ENCODE assay signal across 8 cellular contexts in the genomic region with DNA sequence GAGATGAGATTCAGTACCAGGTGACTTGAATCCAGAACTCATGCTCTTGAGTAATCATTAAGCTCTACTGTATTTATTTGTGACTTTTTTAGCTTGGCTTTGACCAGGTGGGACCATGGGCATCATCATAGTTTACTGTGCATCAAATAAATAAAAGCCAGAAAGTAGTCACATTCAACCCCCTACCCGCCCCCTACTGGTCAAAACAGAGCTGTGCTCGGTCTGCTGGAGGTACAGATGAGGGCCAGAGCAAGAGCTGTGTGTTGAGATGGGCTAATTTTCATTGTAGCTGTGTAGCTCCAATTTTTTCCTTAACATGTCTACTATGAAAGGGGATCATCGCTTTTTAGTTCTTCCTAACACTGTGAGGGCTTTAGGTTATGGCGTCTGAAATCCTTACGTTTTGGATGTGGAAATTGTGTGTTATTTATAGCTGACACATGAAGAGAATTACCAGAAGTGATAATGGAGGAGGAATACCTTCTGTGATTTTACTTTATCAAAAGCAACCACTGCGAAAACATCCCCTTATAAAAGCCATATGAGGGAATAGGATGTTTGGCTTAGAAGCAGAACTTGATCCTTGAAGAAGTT.
DNase-seq lines count a peak whose midpoint lies in the region; ATAC-seq, FAIRE-seq and TF ChIP-seq lines count a peak whose summit lies in the region.

No MANE protein-coding gene starts in this region.

- H3K4me1 ChIP-seq in left ventricle myocardium inferior (peaks cover 29% of the 10 kb centered on the region), gastrocnemius medialis (peaks cover 24 to 40% of the 10 kb centered on the region in 2 donors)

- TF ChIP-seq POLR2A in gastrocnemius medialis (IDR thresholded peaks at IDR 0.05) = no peak

- DNase-seq in left ventricle myocardium inferior (no peak), left ventricle myocardium superior (no peak), bronchial epithelial cell (ENCODE audit: low read depth) (no peak), gastrocnemius medialis (no peak), SKM-1 treated with dmso at 0.1 percent for 144 hours (lab: John Stamatoyannopoulos, UW; ENCODE audit: unreplicated experiment) (no peak)

- intact Hi-C loops in left ventricle myocardium inferior (cut with micrococcal nuclease) (no loop called here), left ventricle myocardium superior (cut with micrococcal nuclease) (no loop called here), gastrocnemius medialis (cut with DNase I; ENCODE audit: low total_unique reads) (no loop called here)

- FAIRE-seq in bronchial epithelial cell (lab: Jason Lieb, UNC) = no peak

- H3K9me3 ChIP-seq in left ventricle myocardium inferior (replicated peaks) = no peaks in the 10 kb centered on the region
- H3K9me3 ChIP-seq in gastrocnemius medialis = no peaks in the 10 kb centered on the region

- H3K4me3 ChIP-seq in left ventricle myocardium inferior = no peak overlapping the region
- H3K4me3 ChIP-seq in bronchial epithelial cell (ENCODE audit: low read depth, low read length) = no peak overlapping the region
- H3K4me3 ChIP-seq in gastrocnemius medialis = no peak overlapping the region

- TF ChIP-seq CTCF in left ventricle myocardium inferior (IDR thresholded peaks at IDR 0.05; ENCODE audit: borderline replicate concordance) (peak; percentile 50), bronchial epithelial cell (IDR thresholded peaks at IDR 0.05; ENCODE audit: insufficient read depth, low read length, severe bottlenecking) (peak; percentile 72), gastrocnemius medialis (IDR thresholded peaks at IDR 0.05 in 4 of 5, conservative IDR thresholded peaks at IDR 0.05 in 1 of 5) (peak in 4 of 5 experiments; percentile 17 to 43 (median 31))

- ATAC-seq in left ventricle myocardium superior (no peak), gastrocnemius medialis (no peak), HG03108 (IDR thresholded peaks at IDR 0.05; ENCODE audit: unreplicated experiment) (no peak), HG03571 (IDR thresholded peaks at IDR 0.05; ENCODE audit: unreplicated experiment) (no peak)

- in situ Hi-C loops in gastrocnemius medialis (cut with MboI; ENCODE audit: low sequenced_read_pairs in 4 of 4) = loop anchor here in 1 of 4 donors (25.0 kb wide), 1 partner anchor 374 kb away; a partner anchor contains a TSS

- peak; percentile 58 for TF ChIP-seq RAD21 in Ishikawa (IDR thresholded peaks at IDR 0.05; ENCODE audit: low read depth)

- H3K36me3 ChIP-seq in left ventricle myocardium inferior (peaks cover 8% of the 10 kb centered on the region), bronchial epithelial cell (ENCODE audit: control insufficient read depth, insufficient read depth, low read length) (no peaks in the 10 kb centered on the region), gastrocnemius medialis (peaks cover 0 to 4% of the 10 kb centered on the region in 2 donors)

- H3K27me3 ChIP-seq in left ventricle myocardium inferior (ENCODE audit: low read depth) (no peaks in the 10 kb centered on the region), bronchial epithelial cell (ENCODE audit: control insufficient read depth, insufficient read depth, low read length) (no peaks in the 10 kb centered on the region), gastrocnemius medialis (no peaks in the 10 kb centered on the region)

- H3K27ac ChIP-seq in left ventricle myocardium inferior (replicated peaks) (no peak overlapping the region), gastrocnemius medialis (no peak overlapping the region)

- no peak for TF ChIP-seq EP300 in Ishikawa (IDR thresholded peaks at IDR 0.05; ENCODE audit: borderline replicate concordance)

TF ChIP-seq in Ishikawa, 13 proteins besides CTCF, POLR2A, EP300 and RAD21:
- no peak for TF ChIP-seq TEAD4 (IDR thresholded peaks at IDR 0.05)
- no peak for TF ChIP-seq NFIC (IDR thresholded peaks at IDR 0.05)
- TF ChIP-seq, protein P1, sequence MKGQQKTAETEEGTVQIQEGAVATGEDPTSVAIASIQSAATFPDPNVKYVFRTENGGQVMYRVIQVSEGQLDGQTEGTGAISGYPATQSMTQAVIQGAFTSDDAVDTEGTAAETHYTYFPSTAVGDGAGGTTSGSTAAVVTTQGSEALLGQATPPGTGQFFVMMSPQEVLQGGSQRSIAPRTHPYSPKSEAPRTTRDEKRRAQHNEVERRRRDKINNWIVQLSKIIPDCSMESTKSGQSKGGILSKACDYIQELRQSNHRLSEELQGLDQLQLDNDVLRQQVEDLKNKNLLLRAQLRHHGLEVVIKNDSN (IDR thresholded peaks at IDR 0.05) = no peak
- TF ChIP-seq, protein P2, sequence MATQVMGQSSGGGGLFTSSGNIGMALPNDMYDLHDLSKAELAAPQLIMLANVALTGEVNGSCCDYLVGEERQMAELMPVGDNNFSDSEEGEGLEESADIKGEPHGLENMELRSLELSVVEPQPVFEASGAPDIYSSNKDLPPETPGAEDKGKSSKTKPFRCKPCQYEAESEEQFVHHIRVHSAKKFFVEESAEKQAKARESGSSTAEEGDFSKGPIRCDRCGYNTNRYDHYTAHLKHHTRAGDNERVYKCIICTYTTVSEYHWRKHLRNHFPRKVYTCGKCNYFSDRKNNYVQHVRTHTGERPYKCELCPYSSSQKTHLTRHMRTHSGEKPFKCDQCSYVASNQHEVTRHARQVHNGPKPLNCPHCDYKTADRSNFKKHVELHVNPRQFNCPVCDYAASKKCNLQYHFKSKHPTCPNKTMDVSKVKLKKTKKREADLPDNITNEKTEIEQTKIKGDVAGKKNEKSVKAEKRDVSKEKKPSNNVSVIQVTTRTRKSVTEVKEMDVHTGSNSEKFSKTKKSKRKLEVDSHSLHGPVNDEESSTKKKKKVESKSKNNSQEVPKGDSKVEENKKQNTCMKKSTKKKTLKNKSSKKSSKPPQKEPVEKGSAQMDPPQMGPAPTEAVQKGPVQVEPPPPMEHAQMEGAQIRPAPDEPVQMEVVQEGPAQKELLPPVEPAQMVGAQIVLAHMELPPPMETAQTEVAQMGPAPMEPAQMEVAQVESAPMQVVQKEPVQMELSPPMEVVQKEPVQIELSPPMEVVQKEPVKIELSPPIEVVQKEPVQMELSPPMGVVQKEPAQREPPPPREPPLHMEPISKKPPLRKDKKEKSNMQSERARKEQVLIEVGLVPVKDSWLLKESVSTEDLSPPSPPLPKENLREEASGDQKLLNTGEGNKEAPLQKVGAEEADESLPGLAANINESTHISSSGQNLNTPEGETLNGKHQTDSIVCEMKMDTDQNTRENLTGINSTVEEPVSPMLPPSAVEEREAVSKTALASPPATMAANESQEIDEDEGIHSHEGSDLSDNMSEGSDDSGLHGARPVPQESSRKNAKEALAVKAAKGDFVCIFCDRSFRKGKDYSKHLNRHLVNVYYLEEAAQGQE (IDR thresholded peaks at IDR 0.05; ENCODE audit: low read depth) = no peak
- TF ChIP-seq ZBTB7A (IDR thresholded peaks at IDR 0.05; ENCODE audit: low read depth) = no peak
- TF ChIP-seq, protein P3, sequence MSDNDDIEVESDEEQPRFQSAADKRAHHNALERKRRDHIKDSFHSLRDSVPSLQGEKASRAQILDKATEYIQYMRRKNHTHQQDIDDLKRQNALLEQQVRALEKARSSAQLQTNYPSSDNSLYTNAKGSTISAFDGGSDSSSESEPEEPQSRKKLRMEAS (IDR thresholded peaks at IDR 0.05) = no peak
- no peak for TF ChIP-seq EGR1 (IDR thresholded peaks at IDR 0.05)
- TF ChIP-seq TCF12 (IDR thresholded peaks at IDR 0.05; ENCODE audit: low read depth) = no peak
- no peak for TF ChIP-seq FOXM1 (IDR thresholded peaks at IDR 0.05; ENCODE audit: borderline replicate concordance, low read depth)
- TF ChIP-seq CEBPB (IDR thresholded peaks at IDR 0.05) = no peak
- no peak for TF ChIP-seq TAF1 (IDR thresholded peaks at IDR 0.05; ENCODE audit: low read depth)
- no peak for TF ChIP-seq YY1 (IDR thresholded peaks at IDR 0.05; ENCODE audit: low read depth)
- no peak for TF ChIP-seq CREB1 (IDR thresholded peaks at IDR 0.05; ENCODE audit: low read depth)
